8 cellular contexts compared by ENCODE assay signal in the genomic region with DNA sequence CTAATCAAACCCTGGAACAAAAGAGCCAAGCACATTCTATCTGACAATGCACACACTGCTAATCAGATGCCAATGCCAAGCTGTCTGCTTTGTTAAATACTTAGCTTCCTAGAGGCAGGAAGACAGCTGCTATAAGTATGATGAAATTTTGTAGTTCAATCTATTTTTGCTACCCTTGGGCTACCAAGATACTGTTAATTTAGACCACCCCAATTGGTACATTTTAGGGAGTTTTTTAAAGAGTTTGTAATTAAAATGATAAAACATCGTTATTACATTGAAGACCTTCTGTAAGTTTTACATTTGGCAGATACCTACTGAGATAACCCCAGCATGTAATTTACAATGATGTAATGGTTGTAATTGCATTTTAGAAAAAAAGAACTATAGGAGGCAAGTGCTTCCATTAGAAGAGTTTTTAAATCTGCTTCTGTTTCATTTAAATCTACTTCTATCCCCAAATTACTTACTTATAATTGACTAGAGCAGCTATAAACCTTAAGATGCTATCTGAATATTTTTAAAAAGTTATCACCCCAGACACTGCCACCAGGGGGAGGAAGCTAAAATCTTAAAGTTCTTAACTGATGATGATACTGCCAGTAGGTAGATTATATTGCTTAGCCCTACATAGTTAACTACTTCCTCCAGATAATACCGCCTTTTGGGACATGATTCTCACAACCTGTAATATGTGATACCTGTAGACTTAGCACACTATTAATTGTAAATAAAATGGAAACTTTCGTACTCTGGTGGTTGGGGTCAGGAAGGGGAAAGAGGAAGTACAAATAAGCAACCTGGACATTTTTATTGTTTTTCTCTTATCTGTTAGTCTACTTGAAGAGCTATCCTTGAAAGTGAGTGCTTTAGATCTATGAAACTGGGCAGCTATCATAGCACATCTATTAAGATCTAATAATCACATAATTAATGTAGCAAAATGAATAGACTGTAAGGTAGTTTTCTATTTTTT.
A peak's percentile ranks its signal among the peaks of the same experiment; 100 is the strongest.
DNase-seq lines count a peak whose midpoint lies in the region; ATAC-seq, FAIRE-seq and TF ChIP-seq lines count a peak whose summit lies in the region.

No MANE protein-coding gene starts in this region.

- H3K9me2 ChIP-seq in HCT116 (ENCODE audit: insufficient read depth), result no peaks in the 10 kb centered on the region

- peaks cover 10% of the 10 kb centered on the region for H3F3A ChIP-seq in neural progenitor cell (ENCODE audit: low read depth)

- H3K4me1 Mint-ChIP-seq in CD4-positive, CD25-positive, alpha-beta regulatory T cell, result peaks cover 5 to 15% (median 10%) of the 10 kb centered on the region in 4 donors
- H3K4me1 Mint-ChIP-seq in neural progenitor cell, result peaks cover 39% of the 10 kb centered on the region

- peaks cover 3% of the 10 kb centered on the region for H3K36me3 ChIP-seq in CD4-positive, CD25-positive, alpha-beta regulatory T cell (ENCODE audit: control insufficient read depth, insufficient read depth, low read length)
- H3K36me3 ChIP-seq in HCT116 (ENCODE audit: control insufficient read depth in 1 of 2, insufficient read depth in 2 of 2, low read length in 2 of 2) (no peaks in the 10 kb centered on the region), neural progenitor cell (no peaks in the 10 kb centered on the region), pancreas (no peaks in the 10 kb centered on the region)

- DNase-seq in CD4-positive, CD25-positive, alpha-beta regulatory T cell, result peak in 2 of 3 donors; percentile 51 to 64
- DNase-seq in HCT116 (ENCODE audit: low read depth, low spot score), result peak; percentile 10
- peak; percentile 28 for DNase-seq in RPMI7951 (ENCODE audit: low read depth)
- peak; percentile 53 for DNase-seq in choroid plexus epithelial cell (ENCODE audit: low read depth)
- peak; percentile 68 for DNase-seq in neural progenitor cell (ENCODE audit: low spot score)
- DNase-seq in pancreas, result no peak
- no peak for DNase-seq in DMS114 treated with DMSO at 0.1 percent for 48 hours (lab: John Stamatoyannopoulos, UW; ENCODE audit: unreplicated experiment)
- DNase-seq in nucleus accumbens (lab: John Stamatoyannopoulos, UW), result no peak

- no peaks in the 10 kb centered on the region for H3K27me3 ChIP-seq in CD4-positive, CD25-positive, alpha-beta regulatory T cell (ENCODE audit: control insufficient read depth, insufficient read depth, low read length)
- H3K27me3 ChIP-seq in HCT116 (ENCODE audit: insufficient read depth, low read length) (no peaks in the 10 kb centered on the region), neural progenitor cell (no peaks in the 10 kb centered on the region), pancreas (no peaks in the 10 kb centered on the region)

- intact Hi-C loops in HCT116 (cut with micrococcal nuclease), result loop anchor here (10.0 kb wide), 2 partner anchors 595 to 675 kb away; a partner anchor contains a TSS
- intact Hi-C loops in pancreas (cut with DNase I), result no loop called here

- peaks cover 0 to 2% (median 0%) of the 10 kb centered on the region in 7 donors for H3K9me3 Mint-ChIP-seq in CD4-positive, CD25-positive, alpha-beta regulatory T cell
- peaks cover 10% of the 10 kb centered on the region for H3K9me3 Mint-ChIP-seq in neural progenitor cell

- no peaks in the 10 kb centered on the region for H4K20me1 ChIP-seq in HCT116 (ENCODE audit: insufficient read depth)
- no peaks in the 10 kb centered on the region for H4K20me1 ChIP-seq in neural progenitor cell (ENCODE audit: low read depth)

- H3K79me2 ChIP-seq in HCT116 (ENCODE audit: insufficient read depth, low read length), result no peaks in the 10 kb centered on the region
- H3K79me2 ChIP-seq in neural progenitor cell (ENCODE audit: low read depth), result no peaks in the 10 kb centered on the region

- H3K9ac ChIP-seq in HCT116 (ENCODE audit: low read length) (no peak overlapping the region), neural progenitor cell (no peak overlapping the region)

- TF ChIP-seq RAD21 in HCT116 (IDR thresholded peaks at IDR 0.05; ENCODE audit: low read depth), result peak; percentile 48

- CTCF ChIA-PET in HCT116 (lab: Charles Lee), result interaction anchor here (1.0 to 1.6 kb wide), 5 partner anchors 8 to 83 kb away, joined by 3 to 6 read pairs (median 3); no protein-coding TSS in a partner anchor

- no peak for TF ChIP-seq POLR2A in HCT116 (IDR thresholded peaks at IDR 0.05; ENCODE audit: borderline replicate concordance, extremely low read depth, insufficient read depth, insufficient read length)

- RAD21 ChIA-PET in HCT116 (lab: Charles Lee; ENCODE audit: low non-redundant PET in 1 of 2, low total read pairs in 2 of 2, uncharacterized antibody in 2 of 2, unreplicated experiment in 2 of 2), result no interaction called here

- H3K36me3 Mint-ChIP-seq in CD4-positive, CD25-positive, alpha-beta regulatory T cell, result peaks cover 27% of the 10 kb centered on the region
- peaks cover 9% of the 10 kb centered on the region for H3K36me3 Mint-ChIP-seq in neural progenitor cell

- H3K27me3 Mint-ChIP-seq in CD4-positive, CD25-positive, alpha-beta regulatory T cell, result no peaks in the 10 kb centered on the region
- peaks cover 4% of the 10 kb centered on the region for H3K27me3 Mint-ChIP-seq in neural progenitor cell (ENCODE audit: insufficient read depth, low read depth)

- peak; percentile 25 to 37 for ATAC-seq in CD4-positive, CD25-positive, alpha-beta regulatory T cell (ENCODE audit: low read depth in 2 of 2)
- ATAC-seq in HCT116 (peak; percentile 57; the same call in 1 of the 2 replicates), pancreas (no peak)

- no peak for FAIRE-seq in pancreas (lab: Jason Lieb, UNC)

- no TSS peak for BruUV-seq in HCT116 (replicated peaks; lab: Mats Ljungman, UMichigan)

- no peak overlapping the region for H3K4me3 Mint-ChIP-seq in CD4-positive, CD25-positive, alpha-beta regulatory T cell
- peak overlapping the region; percentile 71 for H3K4me3 Mint-ChIP-seq in neural progenitor cell

- H3K4me3 ChIP-seq in CD4-positive, CD25-positive, alpha-beta regulatory T cell (ENCODE audit: low read depth, low read length), result no peak overlapping the region
- H3K4me3 ChIP-seq in HCT116 (replicated peaks in 1 of 2; ENCODE audit: low read depth in 1 of 2, low read length in 2 of 2) (no peak overlapping the region), choroid plexus epithelial cell (ENCODE audit: low read depth, low read length) (no peak overlapping the region), neural progenitor cell (no peak overlapping the region), pancreas (no peak overlapping the region)

- no peaks in the 10 kb centered on the region for H3K4me1 ChIP-seq in CD4-positive, CD25-positive, alpha-beta regulatory T cell (ENCODE audit: control insufficient read depth, insufficient read depth, low read length, poor library complexity, severe bottlenecking)
- H3K4me1 ChIP-seq in HCT116 (ENCODE audit: control insufficient read depth in 1 of 2, insufficient read depth in 2 of 2, low read length in 2 of 2) (peaks cover 0 to 7% of the 10 kb centered on the region in 2 experiments; a peak in 1 of 4 replicates), neural progenitor cell (peaks cover 31% of the 10 kb centered on the region), pancreas (peaks cover 5 to 15% (median 11%) of the 10 kb centered on the region in 3 donors)

- H3K27ac ChIP-seq in CD4-positive, CD25-positive, alpha-beta regulatory T cell (ENCODE audit: insufficient read depth, low read length, poor library complexity, severe bottlenecking), result no peak overlapping the region
- H3K27ac ChIP-seq in HCT116 (ENCODE audit: low read depth, low read length) (no peak overlapping the region), neural progenitor cell (peak overlapping the region; percentile 6), pancreas (no peak overlapping the region)

- no peak overlapping the region for H3K4me2 ChIP-seq in HCT116 (ENCODE audit: low read length)
- peak overlapping the region; percentile 68 for H3K4me2 ChIP-seq in neural progenitor cell

- POLR2A ChIA-PET in HCT116 (lab: Charles Lee), result no interaction called here

- H3K27ac Mint-ChIP-seq in CD4-positive, CD25-positive, alpha-beta regulatory T cell, result no peak overlapping the region
- H3K27ac Mint-ChIP-seq in neural progenitor cell, result peak overlapping the region; percentile 99

- no peaks in the 10 kb centered on the region for H3K9me3 ChIP-seq in CD4-positive, CD25-positive, alpha-beta regulatory T cell (ENCODE audit: control insufficient read depth in 2 of 2, low read length in 2 of 2)
- H3K9me3 ChIP-seq in HCT116 (ENCODE audit: control insufficient read depth in 1 of 2, insufficient read depth in 1 of 2, low read depth in 1 of 2, low read length in 2 of 2) (no peaks in the 10 kb centered on the region), neural progenitor cell (ENCODE audit: low read depth) (no peaks in the 10 kb centered on the region), pancreas (no peaks in the 10 kb centered on the region)

- 75 to 84% methylated on average over 3 of the region's 3 CpGs for WGBS in pancreas, 2 donors

- peak; percentile 32 to 65 (median 57); a peak in 5 of 6 replicates for TF ChIP-seq CTCF in HCT116 (IDR thresholded peaks at IDR 0.05 in 2 of 3, conservative IDR thresholded peaks at IDR 0.05 in 1 of 3; ENCODE audit: borderline replicate concordance in 1 of 3, insufficient read depth in 1 of 3, low read depth in 2 of 3, low read length in 2 of 3)
- peak; percentile 61 for TF ChIP-seq CTCF in choroid plexus epithelial cell (conservative IDR thresholded peaks at IDR 0.05; ENCODE audit: low read depth, low read length)
- TF ChIP-seq CTCF in neural progenitor cell (IDR thresholded peaks at IDR 0.05), result peak; percentile 53
- peak in 2 of 4 donors; percentile 9 to 17 for TF ChIP-seq CTCF in pancreas (IDR thresholded peaks at IDR 0.05)

- H2AFZ ChIP-seq in HCT116 (ENCODE audit: low read depth, low read length, poor library complexity, severe bottlenecking), result no peak overlapping the region
- H2AFZ ChIP-seq in neural progenitor cell (replicated peaks), result no peak overlapping the region

TF ChIP-seq in HCT116, 20 proteins besides CTCF, POLR2A, EP300 and RAD21:
- TF ChIP-seq EZH2 (IDR thresholded peaks at IDR 0.05) (no peak), SIN3A (IDR thresholded peaks at IDR 0.05; ENCODE audit: low read depth) (no peak), CBX3 (IDR thresholded peaks at IDR 0.05; ENCODE audit: low read depth) (no peak), FOSL1 (IDR thresholded peaks at IDR 0.05; ENCODE audit: low read depth) (no peak), YY1 (IDR thresholded peaks at IDR 0.05; ENCODE audit: extremely low read depth, insufficient replicate concordance, low read depth, low read length) (no peak)

Comparison
In these comparisons a context has a peak if more than half of its experiments do, and no peak if none do; other contexts are left out.
1. ATAC-seq: peak in CD4-positive, CD25-positive, alpha-beta regulatory T cell (2 of 2) and HCT116 (single experiment); none in pancreas (0 of 4).
2. DNase-seq: peak in CD4-positive, CD25-positive, alpha-beta regulatory T cell (2 of 3), HCT116 (single experiment), RPMI7951 (single experiment), choroid plexus epithelial cell (single experiment) and neural progenitor cell (single experiment); none in pancreas (0 of 6), DMS114 treated with DMSO at 0.1 percent for 48 hours (single experiment) and nucleus accumbens (0 of 56).